1 cellular context compared by ENCODE assay signal in the genomic region with DNA sequence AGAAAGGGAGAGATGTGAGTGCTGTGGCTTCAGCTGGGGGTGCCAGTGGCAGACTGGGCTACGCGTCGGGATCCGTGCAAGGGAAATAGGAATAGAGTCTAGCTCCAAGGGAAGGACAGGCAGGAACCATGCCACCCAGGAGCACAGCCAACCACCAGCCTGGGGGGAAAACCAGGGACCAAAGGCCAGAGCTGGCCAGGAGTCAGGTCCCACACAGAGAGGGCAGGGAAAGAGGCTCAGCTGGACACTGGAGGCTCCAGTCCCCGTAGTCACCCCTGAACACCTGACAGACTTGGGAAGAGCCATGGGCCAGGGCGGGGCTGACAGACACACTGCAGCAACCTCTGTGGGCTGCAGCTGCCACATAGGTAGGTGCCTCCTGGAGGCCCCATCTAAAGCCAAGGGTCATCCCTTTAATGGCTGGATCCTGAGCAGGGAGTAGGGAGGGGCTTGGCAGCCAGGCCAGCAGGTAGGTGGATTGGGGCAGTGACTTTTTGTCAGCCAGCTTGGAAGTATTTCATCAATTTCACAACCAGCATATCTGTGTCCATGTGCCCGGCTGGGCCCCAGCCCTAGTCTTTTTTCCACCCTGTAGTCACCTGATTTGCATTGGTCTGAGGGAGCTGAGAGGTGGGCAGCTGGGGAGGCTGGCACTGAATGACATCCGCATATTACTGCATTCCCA.
TF ChIP-seq lines count a peak whose summit lies in the region.

No MANE protein-coding gene starts in this region.

TF ChIP-seq in H1, 55 proteins besides CTCF, POLR2A, EP300 and RAD21:
- no peak for TF ChIP-seq RFX5 (IDR thresholded peaks at IDR 0.05; ENCODE audit: borderline replicate concordance, low read depth, low read length)
- no peak for TF ChIP-seq HDAC2 (IDR thresholded peaks at IDR 0.05; ENCODE audit: borderline replicate concordance in 1 of 2, low read depth in 2 of 2, low read length in 2 of 2)
- TF ChIP-seq JUND (IDR thresholded peaks at IDR 0.05; ENCODE audit: low read length) = no peak
- no peak for TF ChIP-seq BACH1 (IDR thresholded peaks at IDR 0.05; ENCODE audit: low read length)
- no peak for TF ChIP-seq SIX5 (IDR thresholded peaks at IDR 0.05; ENCODE audit: low read depth, low read length)
- TF ChIP-seq HDAC6 (IDR thresholded peaks at IDR 0.05; ENCODE audit: low read depth, low read length) = no peak
- TF ChIP-seq, protein P1, sequence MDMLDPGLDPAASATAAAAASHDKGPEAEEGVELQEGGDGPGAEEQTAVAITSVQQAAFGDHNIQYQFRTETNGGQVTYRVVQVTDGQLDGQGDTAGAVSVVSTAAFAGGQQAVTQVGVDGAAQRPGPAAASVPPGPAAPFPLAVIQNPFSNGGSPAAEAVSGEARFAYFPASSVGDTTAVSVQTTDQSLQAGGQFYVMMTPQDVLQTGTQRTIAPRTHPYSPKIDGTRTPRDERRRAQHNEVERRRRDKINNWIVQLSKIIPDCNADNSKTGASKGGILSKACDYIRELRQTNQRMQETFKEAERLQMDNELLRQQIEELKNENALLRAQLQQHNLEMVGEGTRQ (IDR thresholded peaks at IDR 0.05; ENCODE audit: low read length) = no peak
- TF ChIP-seq MAFK (IDR thresholded peaks at IDR 0.05; ENCODE audit: low read depth, low read length) = no peak
- TF ChIP-seq SIRT6 (IDR thresholded peaks at IDR 0.05; ENCODE audit: low read length) = no peak
- no peak for TF ChIP-seq BRCA1 (IDR thresholded peaks at IDR 0.05; ENCODE audit: low read depth, low read length)
TF ChIP-seq in H1: peak in this region for 0.
